Comparison of ENCODE assay signal across 8 cellular contexts in genomic region chr10:61902448-61903183, GRCh38. TPM values are rescaled to one million over a fixed set of nuclear protein-coding genes. Genes with fewer than 3 reads are reported as not detected.
A peak's percentile ranks its signal among the peaks of the same experiment; 100 is the strongest.
DNase-seq lines count a peak whose midpoint lies in the region; ATAC-seq and TF ChIP-seq lines count a peak whose summit lies in the region.

No MANE protein-coding gene starts in this region.

- H3K36me3 ChIP-seq in BE2C, result no peaks in the 10 kb centered on the region

- no peaks in the 10 kb centered on the region for H3K27me3 ChIP-seq in BE2C
- H3K27me3 ChIP-seq in layer of hippocampus (ENCODE audit: control insufficient read depth, insufficient read depth, low read length), result no peaks in the 10 kb centered on the region

- no peaks in the 10 kb centered on the region for H3K9me3 ChIP-seq in BE2C

- peak overlapping the region; percentile 95 for H3K27ac ChIP-seq in cingulate gyrus (ENCODE audit: low read depth, low read length)
- H3K27ac ChIP-seq in layer of hippocampus (ENCODE audit: low read depth, low read length), result peak overlapping the region; percentile 49

- peak; percentile 31; the same call in 1 of the 2 replicates for TF ChIP-seq CTCF in BE2C (IDR thresholded peaks at IDR 0.05; ENCODE audit: low read depth, low read length)

- peak; percentile 40 for DNase-seq in BE2C
- DNase-seq in NAMALWA (ENCODE audit: low spot score), result peak; percentile 84
- DNase-seq in activated CD4-positive, alpha-beta T cell treated with anti-CD3 and anti-CD28 coated beads for 1 hour, result peak; percentile 50
- DNase-seq in stimulated activated CD4-positive, alpha-beta T cell treated with anti-CD3 and anti-CD28 coated beads, Interleukin-2, amount 100 ng/mL, for 24 hours, result peak; percentile 65 to 79

- peak overlapping the region; percentile 83 for H3K4me3 ChIP-seq in BE2C (ENCODE audit: low read depth, low read length)

- peaks cover 14% of the 10 kb centered on the region for H3K4me1 ChIP-seq in BE2C

- ATAC-seq in GM19463 (IDR thresholded peaks at IDR 0.05; ENCODE audit: unreplicated experiment), result peak; percentile 17
- ATAC-seq in GM18858 (IDR thresholded peaks at IDR 0.05; ENCODE audit: unreplicated experiment), result no peak

RNA-seq across cellular contexts. Expression of gene ARID5B, which starts 1.1 kb away (rescaled TPM):
- polyA plus RNA-seq in BE2C (2012; ENCODE audit: insufficient read depth, insufficient read length, low read depth), result 7.2 TPM
